In the genomic region with DNA sequence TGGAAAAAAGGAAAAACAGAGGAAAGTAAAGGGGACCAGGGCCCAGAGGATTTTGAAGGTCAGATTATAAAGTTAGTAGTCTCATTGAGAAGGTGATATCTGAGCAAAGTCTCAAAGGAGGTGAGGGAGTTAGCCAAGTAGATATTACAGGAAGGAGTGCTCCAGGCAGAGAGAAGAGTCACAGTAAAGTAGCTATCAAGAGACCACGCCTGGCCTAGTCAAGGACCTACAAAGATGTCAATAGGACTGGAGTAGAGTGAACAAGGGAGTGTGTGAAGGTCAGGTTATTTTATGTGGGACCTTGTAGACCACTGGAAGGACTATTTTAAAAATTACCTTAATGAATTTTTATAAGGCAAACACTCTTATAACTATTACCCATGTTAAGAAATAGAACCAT, we compare ENCODE assay signal across 22 cellular contexts.
DNase-seq lines count a peak whose midpoint lies in the region; ATAC-seq and TF ChIP-seq lines count a peak whose summit lies in the region.
"Had no signal": no experiment of that assay in that cellular context is flagged by ENCODE, and none has a peak within 500 bp of the region (broad histone marks: within the 10 kb centered on the region; RNA-seq: fewer than 3 reads in every experiment).

No MANE protein-coding gene starts in this region.

- no peaks in the 10 kb centered on the region for H4K20me1 ChIP-seq in GM23338 (replicated peaks; ENCODE audit: insufficient read depth)
- H4K20me1 ChIP-seq: BLaER1 treated with 17β-estradiol and CSF1 and Interleukin-3, amounts not matched to agents 10 nM and 100 nM had no signal

- no peak for TF ChIP-seq POLR2A in vagina (IDR thresholded peaks at IDR 0.05)

- CTCF ChIA-PET in WTC11 (lab: Charles Lee): no interaction called here

- 0 out of 2 replicates have a peak overlapping the region, but pooled peaks have one; percentile 13 for H3K27ac Mint-ChIP-seq in GM23338
- H3K27ac Mint-ChIP-seq in WTC11: peak overlapping the region; percentile 43; the same call in 1 of the 2 replicates
- H3K27ac Mint-ChIP-seq: CD14-positive monocyte; CD4-positive, alpha-beta T cell; HFFc6 had no signal

- peaks cover 8% of the 10 kb centered on the region; the same call in 2 of the 3 replicates for H3K4me1 Mint-ChIP-seq in GM23338
- H3K4me1 Mint-ChIP-seq in WTC11: peaks cover 14% of the 10 kb centered on the region
- H3K4me1 Mint-ChIP-seq: CD14-positive monocyte; CD8-positive, alpha-beta memory T cell had no signal

- H3K4me1 ChIP-seq in GM23338 (ENCODE audit: insufficient read depth) (0 out of 2 replicates have a peak, but pooled peaks cover 8% of the 10 kb centered on the region), left lung (peaks cover 10 to 25% of the 10 kb centered on the region in 2 donors), vagina (peaks cover 33% of the 10 kb centered on the region)
- H3K4me1 ChIP-seq: A549, BE2C, HAP-1 had no signal

- no peak overlapping the region for H2AFZ ChIP-seq in GM23338
- H2AFZ ChIP-seq: GM23248 had no signal

- H3K9me2 ChIP-seq in GM23338 (ENCODE audit: insufficient read depth): peaks cover 2% of the 10 kb centered on the region; the same call in 1 of the 2 replicates

- peaks cover 7% of the 10 kb centered on the region; the same call in 1 of the 2 replicates for H3K36me3 ChIP-seq in GM23338 (ENCODE audit: insufficient read depth)
- peaks cover 0 to 6% of the 10 kb centered on the region in 2 donors for H3K36me3 ChIP-seq in left lung
- H3K36me3 ChIP-seq in vagina: no peaks in the 10 kb centered on the region
- H3K36me3 ChIP-seq: BE2C, HAP-1 had no signal

- H3K36me3 Mint-ChIP-seq in GM23338 (ENCODE audit: low read depth) (peaks cover 10% of the 10 kb centered on the region), WTC11 (peaks cover 14% of the 10 kb centered on the region)

- intact Hi-C loops in left lung (cut with DNase I): no loop called here
- intact Hi-C loops in vagina (cut with DNase I): loop anchor here (10.0 kb wide), 1 partner anchor 65 kb away; no protein-coding TSS in a partner anchor

- H3K4me2 ChIP-seq in GM23338: no peak overlapping the region
- H3K4me2 ChIP-seq: A549 had no signal

- no peak for TF ChIP-seq CTCF in GM23338 (conservative IDR thresholded peaks at IDR 0.05; ENCODE audit: low read depth in 2 of 2)
- TF ChIP-seq CTCF in WTC11 (IDR thresholded peaks at IDR 0.05): no peak
- TF ChIP-seq CTCF in left lung (IDR thresholded peaks at IDR 0.05): no peak
- TF ChIP-seq CTCF in vagina (IDR thresholded peaks at IDR 0.05): no peak

- H3K27ac ChIP-seq in GM23338 (ENCODE audit: low read depth): no peak overlapping the region
- no peak overlapping the region for H3K27ac ChIP-seq in left lung
- H3K27ac ChIP-seq in vagina: peak overlapping the region; percentile 49
- H3K27ac ChIP-seq: A549; BLaER1 treated with 17β-estradiol and CSF1 and Interleukin-3, amounts not matched to agents 10 nM and 100 nM; GM23248 had no signal

- ATAC-seq in GM23338 (no peak), WTC11 (no peak), left lung (peak; percentile 87), GM19452 (IDR thresholded peaks at IDR 0.05; ENCODE audit: unreplicated experiment) (no peak), GM19395 (IDR thresholded peaks at IDR 0.05; ENCODE audit: unreplicated experiment) (no peak)
- ATAC-seq: A549 had no signal

- DNase-seq in GM23338 (ENCODE audit: low spot score) (no peak), WTC11 (ENCODE audit: low spot score) (no peak), left lung (no peak), vagina (ENCODE audit: extremely low spot score in 2 of 2) (no peak), kidney tubule cell (ENCODE audit: low spot score) (no peak)
- DNase-seq: 8988T; ACHN; AML-193; BE2C; CD4-positive, alpha-beta T cell; CD8-positive, alpha-beta memory T cell; DMS53; DMS79 treated with DMSO at 0.1 percent for 48 hours; GF-D8; GM23248; HFFc6 had no signal

- H3K27me3 ChIP-seq in GM23338 (ENCODE audit: insufficient read depth) (no peaks in the 10 kb centered on the region), left lung (no peaks in the 10 kb centered on the region), vagina (no peaks in the 10 kb centered on the region)
- H3K27me3 ChIP-seq: BE2C; BLaER1 treated with 17β-estradiol and CSF1 and Interleukin-3, amounts not matched to agents 10 nM and 100 nM had no signal

- no peaks in the 10 kb centered on the region for H3K79me2 ChIP-seq in GM23338 (replicated peaks; ENCODE audit: insufficient read depth)

- H3K27me3 Mint-ChIP-seq in GM23338 (ENCODE audit: insufficient read depth, low read depth, poor library complexity): no peaks in the 10 kb centered on the region
- no peaks in the 10 kb centered on the region for H3K27me3 Mint-ChIP-seq in WTC11 (ENCODE audit: low read depth)

- POLR2A ChIA-PET in WTC11 (lab: Charles Lee): no interaction called here

- no peak overlapping the region for H3K4me3 ChIP-seq in GM23338
- H3K4me3 ChIP-seq in left lung: no peak overlapping the region
- no peak overlapping the region for H3K4me3 ChIP-seq in vagina
- H3K4me3 ChIP-seq: A549; BLaER1 treated with 17β-estradiol and CSF1 and Interleukin-3, amounts not matched to agents 10 nM and 100 nM; GM23248; HAP-1 had no signal

- H3K4me3 Mint-ChIP-seq in GM23338 (no peak overlapping the region), WTC11 (no peak overlapping the region)
- H3K4me3 Mint-ChIP-seq: CD14-positive monocyte; CD4-positive, alpha-beta T cell; CD8-positive, alpha-beta memory T cell; HFFc6 had no signal

- H3K9me3 Mint-ChIP-seq in GM23338: peaks cover 11% of the 10 kb centered on the region
- peaks cover 30% of the 10 kb centered on the region for H3K9me3 Mint-ChIP-seq in WTC11
- H3K9me3 Mint-ChIP-seq: CD4-positive, alpha-beta T cell had no signal

- H3F3A ChIP-seq in GM23338 (replicated peaks; ENCODE audit: low read depth): no peaks in the 10 kb centered on the region

- peaks cover 6 to 15% of the 10 kb centered on the region in 2 donors for H3K9me3 ChIP-seq in left lung
- H3K9me3 ChIP-seq in vagina: peaks cover 11% of the 10 kb centered on the region

TF ChIP-seq in GM23338, 12 proteins besides CTCF, POLR2A, EP300 and RAD21 (continues in another document):
- no peak for TF ChIP-seq CREB1 (CRISPR knock-in tag; IDR thresholded peaks at IDR 0.05; ENCODE audit: low read depth)
- TF ChIP-seq EZH2phosphoT487 (IDR thresholded peaks at IDR 0.05; ENCODE audit: unreplicated experiment): no peak
- TF ChIP-seq STAT1 (IDR thresholded peaks at IDR 0.05; ENCODE audit: unreplicated experiment): no peak
- TF ChIP-seq NANOG (IDR thresholded peaks at IDR 0.05; ENCODE audit: borderline replicate concordance): no peak
- TF ChIP-seq, protein P1, sequence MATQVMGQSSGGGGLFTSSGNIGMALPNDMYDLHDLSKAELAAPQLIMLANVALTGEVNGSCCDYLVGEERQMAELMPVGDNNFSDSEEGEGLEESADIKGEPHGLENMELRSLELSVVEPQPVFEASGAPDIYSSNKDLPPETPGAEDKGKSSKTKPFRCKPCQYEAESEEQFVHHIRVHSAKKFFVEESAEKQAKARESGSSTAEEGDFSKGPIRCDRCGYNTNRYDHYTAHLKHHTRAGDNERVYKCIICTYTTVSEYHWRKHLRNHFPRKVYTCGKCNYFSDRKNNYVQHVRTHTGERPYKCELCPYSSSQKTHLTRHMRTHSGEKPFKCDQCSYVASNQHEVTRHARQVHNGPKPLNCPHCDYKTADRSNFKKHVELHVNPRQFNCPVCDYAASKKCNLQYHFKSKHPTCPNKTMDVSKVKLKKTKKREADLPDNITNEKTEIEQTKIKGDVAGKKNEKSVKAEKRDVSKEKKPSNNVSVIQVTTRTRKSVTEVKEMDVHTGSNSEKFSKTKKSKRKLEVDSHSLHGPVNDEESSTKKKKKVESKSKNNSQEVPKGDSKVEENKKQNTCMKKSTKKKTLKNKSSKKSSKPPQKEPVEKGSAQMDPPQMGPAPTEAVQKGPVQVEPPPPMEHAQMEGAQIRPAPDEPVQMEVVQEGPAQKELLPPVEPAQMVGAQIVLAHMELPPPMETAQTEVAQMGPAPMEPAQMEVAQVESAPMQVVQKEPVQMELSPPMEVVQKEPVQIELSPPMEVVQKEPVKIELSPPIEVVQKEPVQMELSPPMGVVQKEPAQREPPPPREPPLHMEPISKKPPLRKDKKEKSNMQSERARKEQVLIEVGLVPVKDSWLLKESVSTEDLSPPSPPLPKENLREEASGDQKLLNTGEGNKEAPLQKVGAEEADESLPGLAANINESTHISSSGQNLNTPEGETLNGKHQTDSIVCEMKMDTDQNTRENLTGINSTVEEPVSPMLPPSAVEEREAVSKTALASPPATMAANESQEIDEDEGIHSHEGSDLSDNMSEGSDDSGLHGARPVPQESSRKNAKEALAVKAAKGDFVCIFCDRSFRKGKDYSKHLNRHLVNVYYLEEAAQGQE (IDR thresholded peaks at IDR 0.05; ENCODE audit: unreplicated experiment): no peak

TF ChIP-seq in WTC11, 78 proteins besides CTCF, POLR2A, EP300 and RAD21 (continues in another document):
- TF ChIP-seq NFYB (CRISPR knock-in tag; conservative IDR thresholded peaks at IDR 0.05; ENCODE audit: low read depth) (no peak), CREM (CRISPR knock-in tag; IDR thresholded peaks at IDR 0.05) (no peak), ZBTB21 (CRISPR knock-in tag; IDR thresholded peaks at IDR 0.05; ENCODE audit: borderline replicate concordance) (no peak), NFATC4 (CRISPR knock-in tag; IDR thresholded peaks at IDR 0.05) (no peak), NR1H2 (CRISPR knock-in tag; IDR thresholded peaks at IDR 0.05) (no peak), TP53 (CRISPR knock-in tag; IDR thresholded peaks at IDR 0.05) (no peak)
- TF ChIP-seq, protein P2, sequence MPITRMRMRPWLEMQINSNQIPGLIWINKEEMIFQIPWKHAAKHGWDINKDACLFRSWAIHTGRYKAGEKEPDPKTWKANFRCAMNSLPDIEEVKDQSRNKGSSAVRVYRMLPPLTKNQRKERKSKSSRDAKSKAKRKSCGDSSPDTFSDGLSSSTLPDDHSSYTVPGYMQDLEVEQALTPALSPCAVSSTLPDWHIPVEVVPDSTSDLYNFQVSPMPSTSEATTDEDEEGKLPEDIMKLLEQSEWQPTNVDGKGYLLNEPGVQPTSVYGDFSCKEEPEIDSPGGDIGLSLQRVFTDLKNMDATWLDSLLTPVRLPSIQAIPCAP (CRISPR knock-in tag; IDR thresholded peaks at IDR 0.05): no peak
- TF ChIP-seq, protein P3, sequence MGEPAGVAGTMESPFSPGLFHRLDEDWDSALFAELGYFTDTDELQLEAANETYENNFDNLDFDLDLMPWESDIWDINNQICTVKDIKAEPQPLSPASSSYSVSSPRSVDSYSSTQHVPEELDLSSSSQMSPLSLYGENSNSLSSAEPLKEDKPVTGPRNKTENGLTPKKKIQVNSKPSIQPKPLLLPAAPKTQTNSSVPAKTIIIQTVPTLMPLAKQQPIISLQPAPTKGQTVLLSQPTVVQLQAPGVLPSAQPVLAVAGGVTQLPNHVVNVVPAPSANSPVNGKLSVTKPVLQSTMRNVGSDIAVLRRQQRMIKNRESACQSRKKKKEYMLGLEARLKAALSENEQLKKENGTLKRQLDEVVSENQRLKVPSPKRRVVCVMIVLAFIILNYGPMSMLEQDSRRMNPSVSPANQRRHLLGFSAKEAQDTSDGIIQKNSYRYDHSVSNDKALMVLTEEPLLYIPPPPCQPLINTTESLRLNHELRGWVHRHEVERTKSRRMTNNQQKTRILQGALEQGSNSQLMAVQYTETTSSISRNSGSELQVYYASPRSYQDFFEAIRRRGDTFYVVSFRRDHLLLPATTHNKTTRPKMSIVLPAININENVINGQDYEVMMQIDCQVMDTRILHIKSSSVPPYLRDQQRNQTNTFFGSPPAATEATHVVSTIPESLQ (CRISPR knock-in tag; IDR thresholded peaks at IDR 0.05): no peak
